Comparison of ENCODE assay signal across 7 cellular contexts in the genomic region with DNA sequence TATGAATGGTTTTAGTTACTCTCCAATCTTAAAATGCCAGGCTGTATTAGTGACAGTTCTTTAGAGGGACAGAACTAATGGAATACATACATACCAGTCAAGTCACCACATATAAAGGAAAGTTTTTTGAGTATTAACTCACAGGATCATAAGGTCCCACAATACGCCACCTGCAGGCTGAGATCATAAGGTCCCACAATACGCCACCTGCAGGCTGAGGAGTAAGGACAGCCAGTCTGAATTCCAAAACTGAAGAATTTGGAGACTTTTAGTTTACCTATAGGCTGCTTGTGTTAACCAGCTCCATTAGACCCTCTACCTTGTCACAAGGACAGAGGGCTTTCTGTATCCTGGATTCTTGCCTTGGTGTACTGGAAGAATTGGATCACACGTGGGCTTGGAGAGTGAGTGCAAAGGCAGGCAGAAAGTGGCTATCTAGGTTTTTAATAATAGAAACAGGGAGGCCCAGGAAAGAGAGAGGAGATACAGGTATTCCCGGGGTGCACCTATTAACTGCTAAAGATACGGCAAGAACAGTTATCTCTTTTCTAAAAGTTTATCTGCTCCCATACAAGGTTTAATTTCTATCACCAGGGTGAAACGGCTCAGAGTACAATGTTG.
DNase-seq lines count a peak whose midpoint lies in the region; ATAC-seq and TF ChIP-seq lines count a peak whose summit lies in the region.

No MANE protein-coding gene starts in this region.

- TF ChIP-seq CTCF in H9 (conservative IDR thresholded peaks at IDR 0.05) (peak; percentile 99), LNCaP clone FGC (IDR thresholded peaks at IDR 0.05; ENCODE audit: control insufficient read depth, extremely low read depth, insufficient read depth) (peak; percentile 90), brain (conservative IDR thresholded peaks at IDR 0.05) (peak; percentile 40 to 48), retinal pigment epithelial cell (conservative IDR thresholded peaks at IDR 0.05; ENCODE audit: low read depth, low read length) (peak; percentile 87), mesothelial cell of epicardium (IDR thresholded peaks at IDR 0.05; ENCODE audit: unreplicated experiment) (no peak), gastroesophageal sphincter (IDR thresholded peaks at IDR 0.05) (no peak)

- H3T11ph ChIP-seq in H9 (ENCODE audit: low read length): no peak overlapping the region

- no peak for TF ChIP-seq EP300 in gastroesophageal sphincter (IDR thresholded peaks at IDR 0.05)

- H3K4me1 ChIP-seq in H9 (ENCODE audit: insufficient read depth, low read length) (no peaks in the 10 kb centered on the region), gastroesophageal sphincter (no peaks in the 10 kb centered on the region)

- H2AFZ ChIP-seq in H9 (ENCODE audit: low read length): no peak overlapping the region

- no peak overlapping the region for H3K14ac ChIP-seq in H9 (ENCODE audit: insufficient read depth, low read length)

- peak; percentile 90 for ATAC-seq in GM18502 (IDR thresholded peaks at IDR 0.05; ENCODE audit: poor library complexity, unreplicated experiment)
- no peak for ATAC-seq in gastroesophageal sphincter

- H3K79me1 ChIP-seq in H9 (ENCODE audit: insufficient read depth, low read depth, low read length, poor library complexity, severe bottlenecking): no peaks in the 10 kb centered on the region

- no peak overlapping the region for H3K4ac ChIP-seq in H9 (ENCODE audit: low read depth, low read length)

- H2BK15ac ChIP-seq in H9 (ENCODE audit: low read depth, low read length): no peak overlapping the region

- no peaks in the 10 kb centered on the region for H4K20me1 ChIP-seq in H9 (ENCODE audit: control insufficient read depth, insufficient read depth, insufficient read length)

- H3K23ac ChIP-seq in H9 (ENCODE audit: insufficient read length, low read depth, low read length): no peak overlapping the region

- no peaks in the 10 kb centered on the region for H3K23me2 ChIP-seq in H9 (ENCODE audit: insufficient read length, low read depth, low read length, poor library complexity, severe bottlenecking)

- no peaks in the 10 kb centered on the region; a peak in 1 of 5 replicates for H3K9me3 Mint-ChIP-seq in H9
- H3K9me3 Mint-ChIP-seq in brain: peaks cover 0 to 7% (median 0%) of the 10 kb centered on the region in 5 experiments
- H3K9me3 Mint-ChIP-seq in mesothelial cell of epicardium: peaks cover 8% of the 10 kb centered on the region

- H2BK12ac ChIP-seq in H9 (ENCODE audit: insufficient read length, low read depth, low read length): no peak overlapping the region

- H3K4me3 Mint-ChIP-seq in H9 (peak overlapping the region in 1 of 2 experiments; percentile 41; a peak in 1 of 5 replicates), brain (no peak overlapping the region), mesothelial cell of epicardium (no peak overlapping the region)

- H3K56ac ChIP-seq in H9 (ENCODE audit: insufficient read length, low read depth, low read length): no peak overlapping the region

- H3K36me3 ChIP-seq in gastroesophageal sphincter: no peaks in the 10 kb centered on the region

- H3K9ac ChIP-seq in H9 (ENCODE audit: extremely low read depth, insufficient read length, low read length): no peak overlapping the region

- H2BK120ac ChIP-seq in H9 (ENCODE audit: low read depth, low read length, poor library complexity, severe bottlenecking): no peak overlapping the region

- H3K4me1 Mint-ChIP-seq in H9 (peaks cover 0 to 2% of the 10 kb centered on the region in 2 experiments; a peak in 1 of 4 replicates), brain (no peaks in the 10 kb centered on the region), mesothelial cell of epicardium (no peaks in the 10 kb centered on the region)

- no peak overlapping the region for H4K91ac ChIP-seq in H9 (ENCODE audit: insufficient read length, low read depth, low read length)

- peak overlapping the region in 1 of 3 experiments; percentile 80; a peak in 1 of 7 replicates for H3K27ac Mint-ChIP-seq in H9
- no peak overlapping the region for H3K27ac Mint-ChIP-seq in brain
- H3K27ac Mint-ChIP-seq in mesothelial cell of epicardium: no peak overlapping the region

- no peak overlapping the region for H4K8ac ChIP-seq in H9 (replicated peaks; ENCODE audit: insufficient read length, low read depth, low read length)

- H3K27me3 Mint-ChIP-seq in H9 (ENCODE audit: low read depth): peaks cover 2% of the 10 kb centered on the region; the same call in 1 of the 2 replicates
- no peaks in the 10 kb centered on the region for H3K27me3 Mint-ChIP-seq in brain
- no peaks in the 10 kb centered on the region for H3K27me3 Mint-ChIP-seq in mesothelial cell of epicardium (ENCODE audit: low read depth)

- H3K79me2 ChIP-seq in H9 (ENCODE audit: insufficient read depth, low read length): 0 out of 2 replicates have a peak, but pooled peaks cover 2% of the 10 kb centered on the region

- H4K5ac ChIP-seq in H9 (ENCODE audit: insufficient read length, low read depth, low read length): no peak overlapping the region

- H3K36me3 Mint-ChIP-seq in H9 (ENCODE audit: insufficient read depth in 1 of 3, low read depth in 3 of 3): no peaks in the 10 kb centered on the region
- H3K36me3 Mint-ChIP-seq in brain: no peaks in the 10 kb centered on the region
- no peaks in the 10 kb centered on the region for H3K36me3 Mint-ChIP-seq in mesothelial cell of epicardium

- H2BK20ac ChIP-seq in H9 (ENCODE audit: low read depth, low read length, poor library complexity, severe bottlenecking): no peak overlapping the region

- WGBS in H9 (ENCODE audit: extremely low coverage, insufficient read length, low lambda C conversion rate): no CpG with 5 or more reads among the region's 6 CpGs
- WGBS in gastroesophageal sphincter (ENCODE audit: low coverage in 1 of 2), 2 donors: 58 to 66% methylated on average over 6 of the region's 6 CpGs

- no peak overlapping the region for H3K4me3 ChIP-seq in LNCaP clone FGC (ENCODE audit: low read depth, low read length)
- no peak overlapping the region for H3K4me3 ChIP-seq in retinal pigment epithelial cell (ENCODE audit: low read length)
- no peak overlapping the region for H3K4me3 ChIP-seq in gastroesophageal sphincter

- TF ChIP-seq POLR2A in gastroesophageal sphincter (IDR thresholded peaks at IDR 0.05): no peak

- H3K27me3 ChIP-seq in H9 (ENCODE audit: insufficient read depth, low read length) (no peaks in the 10 kb centered on the region), gastroesophageal sphincter (no peaks in the 10 kb centered on the region)

- H3K4me2 ChIP-seq in H9 (ENCODE audit: insufficient read depth, insufficient read length, low read length): no peak overlapping the region

- peak; percentile 68 for DNase-seq in H9
- DNase-seq in LNCaP clone FGC (ENCODE audit: low read depth): no peak
- no peak for DNase-seq in retinal pigment epithelial cell (ENCODE audit: low read depth)
- DNase-seq in mesothelial cell of epicardium (ENCODE audit: low spot score in 2 of 2, unreplicated experiment in 2 of 2): no peak

- H3K9me3 ChIP-seq in H9 (ENCODE audit: control insufficient read depth, low read depth, low read length) (no peaks in the 10 kb centered on the region), gastroesophageal sphincter (no peaks in the 10 kb centered on the region)

- H3K27ac ChIP-seq in H9 (ENCODE audit: insufficient read length, low read depth, low read length) (no peak overlapping the region), gastroesophageal sphincter (no peak overlapping the region)

- H2BK5ac ChIP-seq in H9 (ENCODE audit: insufficient read length, low read length): no peak overlapping the region

- no peak overlapping the region for H3K18ac ChIP-seq in H9 (ENCODE audit: insufficient read length, low read depth, low read length)

- no peak overlapping the region for H2AK5ac ChIP-seq in H9 (ENCODE audit: insufficient read length, low read length)

Comparison
In these comparisons a context has a peak if more than half of its experiments do, and no peak if none do; other contexts are left out.
1. CTCF ChIP-seq: peak in H9 (single experiment), LNCaP clone FGC (single experiment), brain (2 of 2) and retinal pigment epithelial cell (single experiment); none in mesothelial cell of epicardium (single experiment) and gastroesophageal sphincter (0 of 4).